In the genomic region with DNA sequence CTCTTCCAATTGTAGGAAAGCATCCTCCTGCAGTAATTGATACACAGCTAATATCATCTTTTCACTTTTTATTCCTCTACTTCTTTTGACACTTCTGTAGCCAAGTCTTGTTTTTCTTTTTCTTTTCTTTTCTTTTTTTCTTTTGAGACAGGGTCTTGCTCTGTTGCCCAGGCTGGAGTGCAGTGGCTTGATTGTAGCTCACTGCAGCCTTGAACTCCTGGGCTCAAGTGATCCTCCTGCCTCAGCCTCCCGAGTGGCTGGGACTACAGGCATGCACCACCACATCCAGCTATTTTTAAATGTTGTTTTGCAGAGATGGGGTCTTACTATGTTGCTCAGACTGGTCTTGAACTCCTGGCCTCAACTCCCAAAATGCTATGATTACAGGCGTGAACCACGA, we compare ENCODE assay signal across 8 cellular contexts. TPM values are rescaled to one million over a fixed set of nuclear protein-coding genes. Genes with fewer than 3 reads are reported as not detected.
"Had no signal": no experiment of that assay in that cellular context is flagged by ENCODE, and none has a peak within 500 bp of the region (broad histone marks: within the 10 kb centered on the region; RNA-seq: fewer than 3 reads in every experiment).

No MANE protein-coding gene starts in this region.

RNA-seq across cellular contexts. Expression of gene C3AR1, which starts 5.7 kb away (rescaled TPM):
- total RNA-seq: dermis blood vessel endothelial cell, endodermal cell, epithelial cell of proximal tubule, glomerular endothelial cell had no signal

RNA-seq across cellular contexts. Expression of gene CLEC4A, which starts 51.6 kb away (rescaled TPM):
- total RNA-seq: dermis blood vessel endothelial cell, dermis microvascular lymphatic vessel endothelial cell, epithelial cell of proximal tubule, foreskin keratinocyte, gastrocnemius medialis, glomerular endothelial cell, hepatocyte had no signal
